In genomic region chr2:60756097-60757087, GRCh38 we compare ENCODE assay signal across 8 cellular contexts. TPM values are rescaled to one million over a fixed set of nuclear protein-coding genes. Genes with fewer than 3 reads are reported as not detected.
DNase-seq lines count a peak whose midpoint lies in the region; ATAC-seq and TF ChIP-seq lines count a peak whose summit lies in the region.

PAPOLG (plus strand) TSS chr2:60756268; CDS start chr2:60756479, 211 bp downstream.

- DNase-seq in AG20443 (ENCODE audit: low spot score) (peak; percentile 99), NCI-H510A (lab: John Stamatoyannopoulos, UW) (peak; percentile 96), chondrocyte (ENCODE audit: low spot score) (peak; percentile 95), kidney glomerular epithelial cell (lab: John Stamatoyannopoulos, UW) (peak; percentile 79)
- DNase-seq in activated CD4-positive, alpha-beta T cell treated with anti-CD3 and anti-CD28 coated beads for 1 hour = peak; percentile 94
- DNase-seq in stimulated activated CD4-positive, alpha-beta T cell treated with anti-CD3 and anti-CD28 coated beads, Interleukin-1b, Interleukin-23, amount 100 ng/mL, for 1 hour (ENCODE audit: low read depth in 2 of 2) = peak; percentile 91 to 98

- H3K27me3 Mint-ChIP-seq in chondrocyte (ENCODE audit: low read depth) = no peaks in the 10 kb centered on the region

- peak within 1 kb of the TSS; percentile 97 for H3K4me3 Mint-ChIP-seq in chondrocyte (ENCODE audit: unreplicated experiment)

- H3K4me1 Mint-ChIP-seq in chondrocyte (ENCODE audit: low read depth) = peaks cover 35% of the 10 kb centered on the region

- peak; percentile 86 for TF ChIP-seq POLR2A in GM19099 (IDR thresholded peaks at IDR 0.05; ENCODE audit: extremely low read depth, insufficient read length, low read depth)

- no peaks in the 10 kb centered on the region for H3K9me3 Mint-ChIP-seq in chondrocyte (ENCODE audit: low read depth)

- TF ChIP-seq CTCF in chondrocyte (IDR thresholded peaks at IDR 0.05) = no peak

- ATAC-seq in HG03432 (IDR thresholded peaks at IDR 0.05; ENCODE audit: unreplicated experiment) = peak; percentile 99

- peak within 1 kb of the TSS; percentile 98 for H3K27ac Mint-ChIP-seq in chondrocyte (ENCODE audit: unreplicated experiment)

- peaks cover 12% of the 10 kb centered on the region for H3K36me3 Mint-ChIP-seq in chondrocyte (ENCODE audit: low read depth)

RNA-seq across cellular contexts. Expression of gene PAPOLG, which starts in this region (rescaled TPM):
- 10.0 to 13.2 TPM (median 12.7 TPM) in 3 replicates for total RNA-seq in chondrocyte

Comparison
In these comparisons a context has a peak if more than half of its experiments do, and no peak if none do; other contexts are left out.
1. Peak in every context shown above with its lines: DNase-seq and ATAC-seq.